ENCODE assay signal across 18 cellular contexts in the genomic region with DNA sequence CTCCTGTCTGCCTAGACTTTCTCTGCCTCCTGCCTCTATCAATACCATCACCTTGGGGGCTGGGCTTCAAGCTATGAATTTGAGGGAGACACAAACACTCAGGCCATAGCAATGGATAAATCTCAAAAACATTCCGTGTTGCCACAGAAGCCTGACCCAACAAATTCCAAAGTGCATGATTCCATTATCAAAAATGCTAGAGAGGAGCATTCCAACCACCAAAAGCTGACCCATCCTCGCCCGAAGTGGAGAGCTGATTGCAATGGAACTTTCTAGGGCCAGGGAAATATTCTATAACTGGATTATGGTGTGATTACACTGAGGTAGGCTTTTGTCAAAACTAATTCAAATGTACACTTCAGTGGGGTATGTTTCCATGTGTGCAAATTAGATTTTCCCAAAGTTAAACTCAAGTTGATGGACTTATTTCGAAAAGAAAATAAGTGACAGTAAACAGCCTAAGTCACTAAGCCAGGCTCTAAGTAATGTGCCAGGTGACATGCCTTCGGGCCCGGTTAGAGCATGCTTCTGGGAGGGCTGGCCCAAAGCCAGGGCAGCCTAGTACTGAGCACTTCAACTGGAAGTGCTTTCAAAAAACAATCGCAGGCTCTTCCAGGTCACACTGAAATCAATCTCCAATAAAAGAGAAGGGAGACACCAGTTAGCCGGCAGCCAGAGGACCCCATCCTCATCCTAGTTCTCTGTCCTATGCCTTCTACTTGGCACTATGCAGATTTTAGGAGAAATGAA.
DNase-seq lines count a peak whose midpoint lies in the region; TF ChIP-seq lines count a peak whose summit lies in the region.
"Had no signal": no experiment of that assay in that cellular context is flagged by ENCODE, and none has a peak within 500 bp of the region (broad histone marks: within the 10 kb centered on the region; RNA-seq: fewer than 3 reads in every experiment).

No MANE protein-coding gene starts in this region.

- no peak overlapping the region for H3K27ac ChIP-seq in effector memory CD4-positive, alpha-beta T cell (ENCODE audit: insufficient read depth, low read length, poor library complexity, severe bottlenecking)
- H3K27ac ChIP-seq: cardiac muscle cell, epithelial cell of prostate, psoas muscle had no signal

- no peaks in the 10 kb centered on the region for H3K27me3 ChIP-seq in effector memory CD4-positive, alpha-beta T cell (replicated peaks; ENCODE audit: control insufficient read depth, insufficient read depth, low read length, poor library complexity, severe bottlenecking)
- H3K27me3 ChIP-seq: cardiac muscle cell had no signal

- peak; percentile 73 for DNase-seq in AG09319 (ENCODE audit: extremely low read depth, low read depth)
- DNase-seq in HS-5 (ENCODE audit: low read depth), result peak; percentile 45
- DNase-seq in cardiac fibroblast (ENCODE audit: low read depth in 2 of 2), result peak; percentile 78 to 89
- peak; percentile 84 for DNase-seq in myocyte (ENCODE audit: low read depth)
- DNase-seq in GM19238 (ENCODE audit: insufficient read length, low spot score), result no peak
- no peak for DNase-seq in mesenteric fat pad (ENCODE audit: low spot score)
- DNase-seq in effector memory CD4-positive, alpha-beta T cell, result no peak
- DNase-seq in NCI-H1436 treated with DMSO at 0.1 percent for 48 hours (lab: John Stamatoyannopoulos, UW), result no peak
- DNase-seq: activated CD4-positive, alpha-beta T cell treated with anti-CD3 and anti-CD28 coated beads, Interleukin-2, amount 50 U/mL, for 4 hours; CD8-positive, alpha-beta T cell; KBM-7; mucosa of descending colon; NCI-H2081 treated with DMSO at 0.1 percent for 48 hours; psoas muscle; stimulated activated CD4-positive, alpha-beta T cell treated with anti-CD3 and anti-CD28 coated beads, Interleukin-4, amount 100 ng/mL, for 1 hour; stimulated activated naive B cell treated with anti-CD40 and anti-IgM and Interleukin-4, amounts not matched to agents 10 μg/mL and 1 μg/mL and 100 μg/mL, for 72 hours had no signal

- no peaks in the 10 kb centered on the region for H3K36me3 ChIP-seq in effector memory CD4-positive, alpha-beta T cell (ENCODE audit: control insufficient read depth, insufficient read depth, low read length)
- H3K36me3 ChIP-seq: cardiac muscle cell had no signal

- H3K9me3 ChIP-seq in effector memory CD4-positive, alpha-beta T cell (ENCODE audit: control insufficient read depth, low read length), result no peaks in the 10 kb centered on the region
- H3K9me3 ChIP-seq: mucosa of descending colon had no signal

- H3K4me3 ChIP-seq in cardiac fibroblast (replicated peaks in 1 of 2; ENCODE audit: low read depth in 2 of 2, low read length in 2 of 2), result no peak overlapping the region
- H3K4me3 ChIP-seq in effector memory CD4-positive, alpha-beta T cell (ENCODE audit: insufficient read depth, low read depth, low read length, poor library complexity, severe bottlenecking), result no peak overlapping the region
- H3K4me3 ChIP-seq: cardiac muscle cell, mucosa of descending colon, psoas muscle had no signal

- no peaks in the 10 kb centered on the region for H3K4me1 ChIP-seq in effector memory CD4-positive, alpha-beta T cell (ENCODE audit: control insufficient read depth, insufficient read depth, low read length, poor library complexity, severe bottlenecking)
- H3K4me1 ChIP-seq: psoas muscle had no signal

- TF ChIP-seq CTCF in AG09319 (IDR thresholded peaks at IDR 0.05; ENCODE audit: low read depth, low read length), result no peak
- TF ChIP-seq CTCF in cardiac fibroblast (IDR thresholded peaks at IDR 0.05; ENCODE audit: low read depth, low read length), result no peak

Comparison
In these comparisons a context has a peak if more than half of its experiments do, and no peak if none do; other contexts are left out.
1. DNase-seq: peak in AG09319 (single experiment), HS-5 (single experiment), cardiac fibroblast (2 of 2) and myocyte (single experiment); none in GM19238 (single experiment), mesenteric fat pad (single experiment), effector memory CD4-positive, alpha-beta T cell (0 of 3) and NCI-H1436 treated with DMSO at 0.1 percent for 48 hours (single experiment).